8 cellular contexts compared by ENCODE assay signal in the genomic region with DNA sequence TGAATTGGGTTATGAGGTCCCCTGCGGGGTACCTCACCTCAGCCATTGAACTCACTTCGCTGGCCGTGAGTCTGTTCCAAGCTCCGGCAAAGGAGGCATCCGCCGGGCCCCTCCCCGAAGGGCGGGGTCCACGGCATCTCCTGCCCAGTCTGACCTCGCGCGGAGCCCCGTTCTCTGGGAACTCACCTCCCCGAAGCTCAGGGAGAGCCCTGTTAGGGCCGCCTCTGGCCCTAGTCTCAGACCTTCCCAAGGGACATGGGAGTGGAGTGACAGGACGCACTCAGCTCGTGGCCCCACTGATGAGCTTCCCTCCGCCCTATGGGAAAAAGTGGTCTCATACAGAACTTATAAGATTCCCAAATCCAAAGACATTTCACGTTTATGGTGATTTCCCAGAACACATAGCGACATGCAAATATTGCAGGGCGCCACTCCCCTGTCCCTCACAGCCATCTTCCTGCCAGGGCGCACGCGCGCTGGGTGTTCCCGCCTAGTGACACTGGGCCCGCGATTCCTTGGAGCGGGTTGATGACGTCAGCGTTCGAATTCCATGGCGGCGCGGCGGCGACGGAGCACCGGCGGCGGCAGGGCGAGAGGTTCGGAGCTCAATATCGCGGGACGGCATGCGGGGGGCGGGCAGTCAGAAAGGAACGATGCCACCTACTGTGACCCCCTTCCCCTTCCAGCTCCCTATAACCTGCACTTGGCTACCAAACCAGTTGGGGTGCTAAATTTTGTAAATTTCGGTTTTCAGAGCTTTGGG. TPM values are rescaled to one million over a fixed set of nuclear protein-coding genes. Genes with fewer than 3 reads are reported as not detected.
A peak's percentile ranks its signal among the peaks of the same experiment; 100 is the strongest.
DNase-seq lines count a peak whose midpoint lies in the region; ATAC-seq and TF ChIP-seq lines count a peak whose summit lies in the region.

A gene with protein sequence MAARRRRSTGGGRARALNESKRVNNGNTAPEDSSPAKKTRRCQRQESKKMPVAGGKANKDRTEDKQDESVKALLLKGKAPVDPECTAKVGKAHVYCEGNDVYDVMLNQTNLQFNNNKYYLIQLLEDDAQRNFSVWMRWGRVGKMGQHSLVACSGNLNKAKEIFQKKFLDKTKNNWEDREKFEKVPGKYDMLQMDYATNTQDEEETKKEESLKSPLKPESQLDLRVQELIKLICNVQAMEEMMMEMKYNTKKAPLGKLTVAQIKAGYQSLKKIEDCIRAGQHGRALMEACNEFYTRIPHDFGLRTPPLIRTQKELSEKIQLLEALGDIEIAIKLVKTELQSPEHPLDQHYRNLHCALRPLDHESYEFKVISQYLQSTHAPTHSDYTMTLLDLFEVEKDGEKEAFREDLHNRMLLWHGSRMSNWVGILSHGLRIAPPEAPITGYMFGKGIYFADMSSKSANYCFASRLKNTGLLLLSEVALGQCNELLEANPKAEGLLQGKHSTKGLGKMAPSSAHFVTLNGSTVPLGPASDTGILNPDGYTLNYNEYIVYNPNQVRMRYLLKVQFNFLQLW (plus strand): TSS at position 544 of the 763 bp plus-strand sequence. CDS start 7 bp downstream, at position 551.

- H3K27me3 ChIP-seq in KMS-11 (ENCODE audit: insufficient read depth, low read depth) (no peaks in the 10 kb centered on the region), Peyer's patch (no peaks in the 10 kb centered on the region), muscle layer of colon (ENCODE audit: control insufficient read depth in 1 of 2, insufficient read depth in 2 of 2, low read length in 2 of 2) (no peaks in the 10 kb centered on the region)

- H3K4me1 ChIP-seq in KMS-11 (ENCODE audit: low read depth, poor library complexity, severe bottlenecking) = peaks cover 11% of the 10 kb centered on the region
- peaks cover 0 to 5% (median 0%) of the 10 kb centered on the region in 4 donors for H3K4me1 ChIP-seq in Peyer's patch
- H3K4me1 ChIP-seq in muscle layer of colon (ENCODE audit: insufficient read depth, low read length) = peaks cover 8% of the 10 kb centered on the region

- peak within 1 kb of the TSS; percentile 73 for H3K27ac ChIP-seq in KMS-11
- H3K27ac ChIP-seq in Peyer's patch = peak within 1 kb of the TSS; percentile 89 to 94 (median 90)
- peak within 1 kb of the TSS; percentile 87 for H3K27ac ChIP-seq in muscle layer of colon (ENCODE audit: low read depth, low read length)

- no peaks in the 10 kb centered on the region for H4K20me1 ChIP-seq in KMS-11 (ENCODE audit: insufficient read depth)

- ATAC-seq in GM21737 (IDR thresholded peaks at IDR 0.05; ENCODE audit: unreplicated experiment) = peak; percentile 91
- ATAC-seq in esophagus mucosa = peak; percentile 98

- peak within 1 kb of the TSS; percentile 86 for H3K9ac ChIP-seq in KMS-11
- peak within 1 kb of the TSS; percentile 95 for H3K9ac ChIP-seq in muscle layer of colon (ENCODE audit: low read length)

- H2AFZ ChIP-seq in KMS-11 (ENCODE audit: low read depth) = peak within 1 kb of the TSS; percentile 79

- DNase-seq in DMS79 (lab: John Stamatoyannopoulos, UW) = peak; percentile 100
- peak; percentile 92 to 97 (median 96) for DNase-seq in Peyer's patch
- DNase-seq in activated T-cell treated with anti-CD3 and anti-CD28 coated beads, Interleukin-2, amount 50 U/mL, for 48 hours = peak; percentile 97 to 98
- peak; percentile 85 for DNase-seq in stimulated activated CD8-positive, alpha-beta memory T cell treated with anti-CD3 and anti-CD28 coated beads, Interleukin-7, amount 100 ng/mL, for 24 hours (ENCODE audit: low read depth)

- peak; percentile 94 to 99 for TF ChIP-seq POLR2A in Peyer's patch (IDR thresholded peaks at IDR 0.05)

- peak within 1 kb of the TSS; percentile 93 for H3K4me2 ChIP-seq in KMS-11

- H3K9me3 ChIP-seq in Peyer's patch = no peaks in the 10 kb centered on the region
- no peaks in the 10 kb centered on the region for H3K9me3 ChIP-seq in muscle layer of colon (ENCODE audit: low read length)

- H3K36me3 ChIP-seq in KMS-11 (ENCODE audit: insufficient read depth) = no peaks in the 10 kb centered on the region
- peaks cover 0 to 7% (median 0%) of the 10 kb centered on the region in 3 donors for H3K36me3 ChIP-seq in Peyer's patch
- peaks cover 26% of the 10 kb centered on the region for H3K36me3 ChIP-seq in muscle layer of colon (ENCODE audit: insufficient read depth, low read length)

- H3K79me2 ChIP-seq in KMS-11 (ENCODE audit: insufficient read depth, low read depth) = no peaks in the 10 kb centered on the region; the same call in 1 of the 2 replicates

- H3K4me3 ChIP-seq in KMS-11 (IDR thresholded peaks at IDR 0.05; ENCODE audit: insufficient read depth, low read depth, low read length) (no peak within 1 kb of the TSS), Peyer's patch (peak within 1 kb of the TSS; percentile 66 to 80 (median 71)), muscle layer of colon (ENCODE audit: low read depth in 1 of 2, low read length in 2 of 2) (peak within 1 kb of the TSS; percentile 70 to 94)

- TF ChIP-seq CTCF in KMS-11 (conservative IDR thresholded peaks at IDR 0.05; ENCODE audit: low read depth, low read length) = no peak
- TF ChIP-seq CTCF in Peyer's patch (IDR thresholded peaks at IDR 0.05) = peak in 1 of 6 experiments; percentile 7

RNA-seq across cellular contexts. Expression of the gene that starts here (rescaled TPM):
- total RNA-seq in Peyer's patch (10 to 100 TPM in 3 of 4 donors, 1 to 10 TPM in 1; 7.7 to 39.6 (median 14.2) TPM), esophagus mucosa (14.1 TPM)
